Comparison of ENCODE assay signal across 9 cellular contexts in the genomic region with DNA sequence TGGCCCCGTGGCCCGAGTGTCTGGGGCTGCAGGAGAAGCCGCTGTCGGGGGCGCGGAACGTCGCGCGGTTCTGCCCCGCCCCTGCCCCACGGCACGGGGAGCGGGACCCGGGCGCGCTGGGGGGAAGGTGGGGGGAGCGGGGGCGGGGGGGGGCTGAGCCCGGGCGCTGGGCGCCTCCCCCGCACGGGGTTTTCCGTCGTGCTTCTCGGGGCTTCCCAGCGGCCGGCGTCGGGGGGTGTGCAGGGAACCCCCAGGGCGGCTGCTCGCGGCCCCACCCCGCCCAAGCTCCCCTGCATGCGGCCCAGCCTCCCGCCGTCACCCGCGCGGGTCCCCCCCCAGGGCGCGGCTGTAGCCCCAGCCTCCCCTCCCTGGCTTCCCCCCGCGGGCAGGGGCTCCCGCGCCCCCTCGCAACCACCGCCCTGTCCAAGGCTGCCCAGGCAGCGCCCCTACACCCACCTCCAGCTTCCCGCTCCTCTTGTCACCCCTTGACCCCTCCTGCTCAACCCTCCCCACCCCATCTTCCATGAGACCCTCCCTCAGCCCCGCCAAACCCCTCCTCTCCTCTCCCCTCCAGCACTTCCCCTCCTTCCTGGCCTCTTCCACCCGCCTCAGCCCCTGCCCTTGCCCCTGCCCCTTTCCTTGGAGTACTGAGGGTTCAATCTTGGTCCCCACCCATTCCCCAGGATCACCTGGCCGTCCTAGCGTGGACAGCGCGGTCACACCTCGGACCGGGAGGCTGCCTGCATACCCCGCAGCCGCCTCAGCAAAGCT. TPM values are rescaled to one million over a fixed set of nuclear protein-coding genes. Genes with fewer than 3 reads are reported as not detected.
DNase-seq lines count a peak whose midpoint lies in the region; ATAC-seq and TF ChIP-seq lines count a peak whose summit lies in the region.
"Had no signal": no experiment of that assay in that cellular context is flagged by ENCODE, and none has a peak within 500 bp of the region (broad histone marks: within the 10 kb centered on the region; RNA-seq: fewer than 3 reads in every experiment).

No MANE protein-coding gene starts in this region.

- TF ChIP-seq POLR2A in spleen (IDR thresholded peaks at IDR 0.05) (no peak), breast epithelium (IDR thresholded peaks at IDR 0.05) (no peak)

- H3K36me3 ChIP-seq in ES-I3 (ENCODE audit: insufficient read depth, low read length) (no peaks in the 10 kb centered on the region), spleen (no peaks in the 10 kb centered on the region), mammary epithelial cell (ENCODE audit: insufficient read depth, low read length) (no peaks in the 10 kb centered on the region), breast epithelium (no peaks in the 10 kb centered on the region)

- H3K4me3 Mint-ChIP-seq in WTC11, result peak overlapping the region; percentile 65
- H3K4me3 Mint-ChIP-seq in central memory CD8-positive, alpha-beta T cell, result peak overlapping the region; percentile 64

- H3K27me3 ChIP-seq in spleen (replicated peaks in 1 of 7) (peaks cover 2 to 69% (median 59%) of the 10 kb centered on the region in 7 donors), mammary epithelial cell (ENCODE audit: insufficient read depth, low read length) (peaks cover 27% of the 10 kb centered on the region), breast epithelium (peaks cover 15 to 60% of the 10 kb centered on the region in 2 donors)

- H3K36me3 Mint-ChIP-seq in WTC11, result no peaks in the 10 kb centered on the region
- H3K36me3 Mint-ChIP-seq in central memory CD8-positive, alpha-beta T cell (ENCODE audit: insufficient read depth), result no peaks in the 10 kb centered on the region

- POLR2A ChIA-PET in WTC11 (lab: Charles Lee), result no interaction called here

- H3K9ac ChIP-seq in ES-I3 (ENCODE audit: low read depth, low read length) (peak overlapping the region; percentile 38; the same call in 1 of the 2 replicates), mammary epithelial cell (ENCODE audit: insufficient read depth, low read length) (no peak overlapping the region)

- CTCF ChIA-PET in WTC11 (lab: Charles Lee) (interaction anchor here (0.8 to 4.1 kb wide), 3 partner anchors 16 to 19 kb away, joined by 3 to 25 read pairs (median 15); no protein-coding TSS in a partner anchor), mammary epithelial cell (lab: Charles Lee; ENCODE audit: low non-redundant PET) (no interaction called here)

- H3K4me3 ChIP-seq in spleen (peak overlapping the region in 5 of 8 donors; percentile 18 to 61 (median 25)), mammary epithelial cell (replicated peaks in 1 of 3; ENCODE audit: insufficient read depth in 1 of 3, low read depth in 2 of 3, low read length in 3 of 3) (no peak overlapping the region), breast epithelium (peak overlapping the region in 1 of 3 donors; percentile 45)

- H3K79me2 ChIP-seq in mammary epithelial cell (ENCODE audit: insufficient read depth, low read length), result no peaks in the 10 kb centered on the region

- no peaks in the 10 kb centered on the region for H3K9me3 Mint-ChIP-seq in WTC11
- no peaks in the 10 kb centered on the region for H3K9me3 Mint-ChIP-seq in central memory CD8-positive, alpha-beta T cell

- dilution Hi-C loops in mammary epithelial cell (cut with HindIII; ENCODE audit: low sequenced_read_pairs), result loop anchor here (5.0 kb wide), 1 partner anchor 94 kb away; a partner anchor contains a TSS

- TF ChIP-seq CTCF in WTC11 (IDR thresholded peaks at IDR 0.05) (no peak), spleen (IDR thresholded peaks at IDR 0.05 in 8 of 11, conservative IDR thresholded peaks at IDR 0.05 in 3 of 11) (no peak), mammary epithelial cell (conservative IDR thresholded peaks at IDR 0.05 in 1 of 2, IDR thresholded peaks at IDR 0.05 in 1 of 2; ENCODE audit: extremely low read depth in 1 of 2, insufficient read depth in 1 of 2, low read depth in 1 of 2, low read length in 2 of 2) (no peak), breast epithelium (IDR thresholded peaks at IDR 0.05) (no peak)

- H3K27ac Mint-ChIP-seq in WTC11, result no peak overlapping the region
- peak overlapping the region; percentile 90 for H3K27ac Mint-ChIP-seq in central memory CD8-positive, alpha-beta T cell (ENCODE audit: low read depth)

- in situ Hi-C loops in mammary epithelial cell (cut with MboI; ENCODE audit: low sequenced_read_pairs in 2 of 2), result no loop called here

- peaks cover 16% of the 10 kb centered on the region for H3K4me1 Mint-ChIP-seq in WTC11
- H3K4me1 Mint-ChIP-seq in central memory CD8-positive, alpha-beta T cell, result peaks cover 11% of the 10 kb centered on the region

- intact Hi-C loops in spleen (cut with DNase I; ENCODE audit: low total_unique reads), result no loop called here
- intact Hi-C loops in mammary epithelial cell (cut with micrococcal nuclease), result no loop called here
- intact Hi-C loops in breast epithelium (cut with DNase I; ENCODE audit: low total_unique reads), result no loop called here

- no TSS peak for BruUV-seq in mammary epithelial cell (replicated peaks; lab: Mats Ljungman, UMichigan)

- H2AFZ ChIP-seq in mammary epithelial cell (ENCODE audit: low read depth, low read length), result no peak overlapping the region

- H4K20me1 ChIP-seq in mammary epithelial cell (ENCODE audit: insufficient read depth, low read length), result no peaks in the 10 kb centered on the region

- WGBS in spleen, 5 donors, result 3 to 9% (median 6%) methylated on average over 20 to 60 of the region's 61 CpGs
- 70% methylated on average over 2 of the region's 61 CpGs for WGBS in mammary epithelial cell (ENCODE audit: low coverage, missing lambda C conversion rate)

- H3K27me3 Mint-ChIP-seq in WTC11 (ENCODE audit: low read depth), result peaks cover 44% of the 10 kb centered on the region
- peaks cover 13% of the 10 kb centered on the region for H3K27me3 Mint-ChIP-seq in central memory CD8-positive, alpha-beta T cell

- peak overlapping the region in 1 of 8 donors; percentile 30 for H3K27ac ChIP-seq in spleen
- no peak overlapping the region for H3K27ac ChIP-seq in mammary epithelial cell (ENCODE audit: insufficient read depth, low read depth, low read length)
- H3K27ac ChIP-seq in breast epithelium, result no peak overlapping the region

- DNase-seq in WTC11 (ENCODE audit: low spot score) (no peak), spleen (no peak), mammary epithelial cell (no peak), breast epithelium (ENCODE audit: low spot score in 2 of 2) (no peak), NCI-H1930 (lab: John Stamatoyannopoulos, UW) (no peak), NCI-H510A (lab: John Stamatoyannopoulos, UW) (no peak)
- peak in 1 of 2 donors; percentile 58 for DNase-seq in central memory CD8-positive, alpha-beta T cell (ENCODE audit: low spot score in 2 of 2)

- ATAC-seq in WTC11, result no peak
- ATAC-seq in central memory CD8-positive, alpha-beta T cell (replicated peaks; ENCODE audit: extremely low read depth, poor library complexity, severe bottlenecking), result peak; percentile 92

- H3K4me1 ChIP-seq in ES-I3 (ENCODE audit: insufficient read depth, low read length) (peaks cover 2% of the 10 kb centered on the region; the same call in 1 of the 2 replicates), spleen (peaks cover 2 to 56% (median 38%) of the 10 kb centered on the region in 6 donors), mammary epithelial cell (ENCODE audit: insufficient read depth, low read length) (peaks cover 6% of the 10 kb centered on the region), breast epithelium (peaks cover 0 to 7% of the 10 kb centered on the region in 2 donors)

- no peak overlapping the region for H3K4me2 ChIP-seq in mammary epithelial cell (ENCODE audit: insufficient read depth, low read depth, low read length)

- no peaks in the 10 kb centered on the region for H3K9me3 ChIP-seq in ES-I3 (ENCODE audit: control insufficient read depth, insufficient read depth, low read length)
- H3K9me3 ChIP-seq in spleen, result no peaks in the 10 kb centered on the region
- H3K9me3 ChIP-seq in mammary epithelial cell (replicated peaks; ENCODE audit: insufficient read depth, low read length), result no peaks in the 10 kb centered on the region
- no peaks in the 10 kb centered on the region for H3K9me3 ChIP-seq in breast epithelium

TF ChIP-seq in WTC11, 78 proteins besides CTCF, POLR2A, EP300 and RAD21 (continues in another document):
- TF ChIP-seq, protein P1, sequence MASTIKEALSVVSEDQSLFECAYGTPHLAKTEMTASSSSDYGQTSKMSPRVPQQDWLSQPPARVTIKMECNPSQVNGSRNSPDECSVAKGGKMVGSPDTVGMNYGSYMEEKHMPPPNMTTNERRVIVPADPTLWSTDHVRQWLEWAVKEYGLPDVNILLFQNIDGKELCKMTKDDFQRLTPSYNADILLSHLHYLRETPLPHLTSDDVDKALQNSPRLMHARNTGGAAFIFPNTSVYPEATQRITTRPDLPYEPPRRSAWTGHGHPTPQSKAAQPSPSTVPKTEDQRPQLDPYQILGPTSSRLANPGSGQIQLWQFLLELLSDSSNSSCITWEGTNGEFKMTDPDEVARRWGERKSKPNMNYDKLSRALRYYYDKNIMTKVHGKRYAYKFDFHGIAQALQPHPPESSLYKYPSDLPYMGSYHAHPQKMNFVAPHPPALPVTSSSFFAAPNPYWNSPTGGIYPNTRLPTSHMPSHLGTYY (CRISPR knock-in tag; IDR thresholded peaks at IDR 0.05), result no peak
- TF ChIP-seq, protein P2, sequence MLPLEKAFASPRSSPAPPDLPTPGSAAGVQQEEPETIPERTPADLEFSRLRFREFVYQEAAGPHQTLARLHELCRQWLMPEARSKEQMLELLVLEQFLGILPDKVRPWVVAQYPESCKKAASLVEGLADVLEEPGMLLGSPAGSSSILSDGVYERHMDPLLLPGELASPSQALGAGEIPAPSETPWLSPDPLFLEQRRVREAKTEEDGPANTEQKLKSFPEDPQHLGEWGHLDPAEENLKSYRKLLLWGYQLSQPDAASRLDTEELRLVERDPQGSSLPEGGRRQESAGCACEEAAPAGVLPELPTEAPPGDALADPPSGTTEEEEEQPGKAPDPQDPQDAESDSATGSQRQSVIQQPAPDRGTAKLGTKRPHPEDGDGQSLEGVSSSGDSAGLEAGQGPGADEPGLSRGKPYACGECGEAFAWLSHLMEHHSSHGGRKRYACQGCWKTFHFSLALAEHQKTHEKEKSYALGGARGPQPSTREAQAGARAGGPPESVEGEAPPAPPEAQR (CRISPR knock-in tag; IDR thresholded peaks at IDR 0.05), result no peak

RNA-seq across cellular contexts. Expression of a gene that starts 1.7 kb away (rescaled TPM):
- total RNA-seq in WTC11 (2021) (0.23 to 0.34 TPM (median 0.24 TPM) in 3 replicates), spleen (1 to 10 TPM in 2 of 7 donors, under 1 TPM in 5; 0.23 to 1.9 (median 0.94) TPM), mammary epithelial cell (not detected), breast epithelium (not detected)
- polyA plus RNA-seq in spleen (1 to 10 TPM in 1 of 3 donors, under 1 TPM in 2; 0.21 to 1.2 (median 0.33) TPM), mammary epithelial cell (not detected)
- polyA minus RNA-seq in mammary epithelial cell, result not detected
- polyA plus RNA-seq: esophagus had no signal

RNA-seq across cellular contexts. Expression of a gene that starts 47.2 kb away (rescaled TPM):
- total RNA-seq in WTC11 (2021), result 0.30 TPM in 1 of 3 replicates, not detected in the others
- total RNA-seq in spleen, result not detected
- not detected for polyA plus RNA-seq in spleen
- not detected for total RNA-seq in mammary epithelial cell
- polyA plus RNA-seq in mammary epithelial cell, result not detected
- polyA minus RNA-seq in mammary epithelial cell, result not detected
- not detected for total RNA-seq in breast epithelium
- polyA plus RNA-seq: esophagus had no signal

RNA-seq across cellular contexts. Expression of a gene that starts 50.3 kb away (rescaled TPM):
- total RNA-seq in WTC11 (2021), result 42.9 to 45.7 TPM (median 44.3 TPM) in 3 replicates
- total RNA-seq in spleen, result 100 to 1,000 TPM in 5 of 7 donors, 10 to 100 TPM in 2; 72.1 to 134 (median 109) TPM
- polyA plus RNA-seq in spleen, result 10 to 100 TPM; 49.5 to 84.4 (median 52.0) TPM
- total RNA-seq in mammary epithelial cell, result 10 to 100 TPM; 26.6 to 68.7 TPM
- polyA plus RNA-seq in mammary epithelial cell, result 11.1 TPM
- 6.3 TPM for polyA minus RNA-seq in mammary epithelial cell
- total RNA-seq in breast epithelium, result 10 to 100 TPM; 63.0 to 92.1 (median 87.1) TPM

Comparison
In these comparisons a context has a peak if more than half of its experiments do, and no peak if none do; other contexts are left out.
1. H3K4me3 ChIP-seq: peak in spleen (5 of 8); none in mammary epithelial cell (0 of 3).